Comparison of ENCODE assay signal across 6 cellular contexts in genomic region chr14:26860111-26860510, GRCh38.
"Had no signal": no experiment of that assay in that cellular context is flagged by ENCODE, and none has a peak within 500 bp of the region (broad histone marks: within the 10 kb centered on the region; RNA-seq: fewer than 3 reads in every experiment).

No MANE protein-coding gene starts in this region.

- H3K27ac ChIP-seq: HL-60, KMS-11 had no signal

- H3K4me2 ChIP-seq: KMS-11 had no signal

- H3K9ac ChIP-seq: KMS-11 had no signal

- DNase-seq: IMR-90, KBM-7, KG1 had no signal

- FAIRE-seq: HTR-8/SVneo had no signal
